Comparison of ENCODE assay signal across 8 cellular contexts in the genomic region with DNA sequence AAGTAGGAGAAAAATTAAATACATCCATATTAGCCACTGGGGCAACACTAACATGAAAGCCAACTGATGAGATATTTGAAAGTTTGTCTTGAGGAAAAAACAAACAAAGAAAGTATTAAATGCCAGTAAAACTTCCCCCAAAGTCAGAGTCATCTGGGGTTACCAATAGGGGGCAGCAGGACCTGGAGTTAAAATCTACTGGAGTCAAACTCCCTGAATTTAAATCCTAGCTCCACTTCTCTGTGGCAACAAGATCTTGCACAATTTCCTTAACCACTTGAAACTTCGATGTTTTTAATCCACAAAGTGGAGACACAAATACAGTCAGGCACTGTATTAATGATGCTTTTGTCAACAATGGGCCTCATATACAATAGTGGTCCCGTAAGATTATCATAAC. TPM values are rescaled to one million over a fixed set of nuclear protein-coding genes. Genes with fewer than 3 reads are reported as not detected.
A peak's percentile ranks its signal among the peaks of the same experiment; 100 is the strongest.
DNase-seq lines count a peak whose midpoint lies in the region; ATAC-seq and TF ChIP-seq lines count a peak whose summit lies in the region.

No MANE protein-coding gene starts in this region.

- no peaks in the 10 kb centered on the region for H3K27me3 ChIP-seq in BE2C
- no peaks in the 10 kb centered on the region for H3K27me3 ChIP-seq in adipocyte (replicated peaks; ENCODE audit: control insufficient read depth, insufficient read depth, low read length)
- H3K27me3 ChIP-seq in left lung = no peaks in the 10 kb centered on the region

- ATAC-seq in left lung (peak; percentile 83), HG02678 (IDR thresholded peaks at IDR 0.05; ENCODE audit: unreplicated experiment) (no peak), HG03521 (IDR thresholded peaks at IDR 0.05; ENCODE audit: unreplicated experiment) (no peak)

- no peak overlapping the region for H3K27ac ChIP-seq in left lung

- H3K4me3 ChIP-seq in BE2C (ENCODE audit: low read depth, low read length) (no peak overlapping the region), adipocyte (ENCODE audit: low read length) (no peak overlapping the region), left lung (no peak overlapping the region)

- H3K36me3 ChIP-seq in BE2C (no peaks in the 10 kb centered on the region), adipocyte (ENCODE audit: control insufficient read depth, insufficient read depth, low read length, severe bottlenecking) (no peaks in the 10 kb centered on the region), left lung (no peaks in the 10 kb centered on the region)

- no peaks in the 10 kb centered on the region; the same call in 1 of the 2 replicates for H3K9me3 ChIP-seq in BE2C
- peaks cover 5% of the 10 kb centered on the region for H3K9me3 ChIP-seq in adipocyte (ENCODE audit: control insufficient read depth, low read length)
- H3K9me3 ChIP-seq in left lung = peaks cover 0 to 6% of the 10 kb centered on the region in 2 donors

- DNase-seq in BE2C = no peak
- peak; percentile 16 for DNase-seq in HT-29 (ENCODE audit: low spot score)
- DNase-seq in adipocyte (ENCODE audit: low read depth) = peak; percentile 53
- no peak for DNase-seq in left lung
- no peak for DNase-seq in NCI-H187 treated with DMSO at 0.1 percent for 48 hours (lab: John Stamatoyannopoulos, UW)
- no peak for DNase-seq in activated CD4-positive, alpha-beta T cell treated with anti-CD3 and anti-CD28 coated beads, Interleukin-2, amount 50 U/mL, for 48 hours

- H3K4me1 ChIP-seq in BE2C = no peaks in the 10 kb centered on the region
- H3K4me1 ChIP-seq in adipocyte (ENCODE audit: control insufficient read depth, insufficient read depth, low read length) = peaks cover 14% of the 10 kb centered on the region
- H3K4me1 ChIP-seq in left lung = peaks cover 0 to 10% of the 10 kb centered on the region in 2 donors

- TF ChIP-seq CTCF in BE2C (IDR thresholded peaks at IDR 0.05; ENCODE audit: low read depth, low read length) (peak; percentile 48), left lung (IDR thresholded peaks at IDR 0.05) (peak; percentile 27 to 41)

- H3K9ac ChIP-seq in adipocyte (ENCODE audit: low read length) = no peak overlapping the region

- intact Hi-C loops in left lung (cut with DNase I) = no loop called here

RNA-seq across cellular contexts. Expression of gene PLEKHG7, which starts 14.4 kb away (rescaled TPM):
- polyA plus RNA-seq in BE2C (2012; ENCODE audit: insufficient read depth, insufficient read length, low read depth) = not detected
- 0.13 and 0.65 TPM in 2 replicates for total RNA-seq in HT-29 (2014; rRNA removed; shearing (Covaris generic))
- total RNA-seq in left lung = 1 to 10 TPM in 1 of 2 donors, under 1 TPM in 1; 0.23 to 1.3 TPM

Comparison
In these comparisons a context has a peak if more than half of its experiments do, and no peak if none do; other contexts are left out.
1. DNase-seq: peak in HT-29 (single experiment) and adipocyte (single experiment); none in BE2C (single experiment), left lung (0 of 2), NCI-H187 treated with DMSO at 0.1 percent for 48 hours (single experiment) and activated CD4-positive, alpha-beta T cell treated with anti-CD3 and anti-CD28 coated beads, Interleukin-2, amount 50 U/mL, for 48 hours (0 of 2).